ENCODE assay signal across 8 cellular contexts in the genomic region with DNA sequence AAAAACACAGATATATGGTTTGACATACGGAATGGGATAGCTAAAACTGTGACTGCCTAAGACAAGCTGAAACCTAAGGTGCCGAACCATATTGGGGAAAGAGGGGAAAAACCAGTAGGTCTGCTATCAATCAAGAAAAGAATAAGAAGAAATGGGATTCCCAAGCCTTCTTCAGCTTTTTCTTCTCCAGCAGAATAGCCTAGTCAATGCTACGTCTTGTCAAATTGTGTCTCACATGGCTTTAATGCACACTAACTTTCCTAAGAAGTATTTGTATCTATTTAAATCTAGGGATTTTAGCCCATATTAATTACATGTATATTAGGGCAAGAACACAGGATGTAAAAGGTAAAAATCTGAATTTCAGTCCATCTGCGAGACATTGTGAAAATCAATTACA. TPM values are rescaled to one million over a fixed set of nuclear protein-coding genes. Genes with fewer than 3 reads are reported as not detected.
DNase-seq lines count a peak whose midpoint lies in the region; ATAC-seq and TF ChIP-seq lines count a peak whose summit lies in the region.

No MANE protein-coding gene starts in this region.

- H3K9ac ChIP-seq in DND-41 (ENCODE audit: low read depth, low read length) (peak overlapping the region; percentile 76), fibroblast of lung (ENCODE audit: insufficient read depth, low read length) (peak overlapping the region; percentile 80)

- H3K27ac Mint-ChIP-seq in progenitor cell of endocrine pancreas, result peak overlapping the region; percentile 99

- peak overlapping the region; percentile 74 to 89 for H3K4me3 ChIP-seq in DND-41 (ENCODE audit: low read depth in 1 of 2, low read length in 2 of 2)
- peak overlapping the region; percentile 84 to 99 (median 93) for H3K4me3 ChIP-seq in fibroblast of lung (replicated peaks in 1 of 4; ENCODE audit: control extremely low read depth in 1 of 4, insufficient read depth in 1 of 4, low read depth in 3 of 4, low read length in 4 of 4)

- H3K79me2 ChIP-seq in DND-41 (ENCODE audit: insufficient read depth, low read length) (peaks cover 40% of the 10 kb centered on the region), fibroblast of lung (ENCODE audit: control insufficient read depth, insufficient read depth, low read length) (peaks cover 31% of the 10 kb centered on the region)

- no peak for DNase-seq in DND-41
- DNase-seq in RKO (ENCODE audit: low spot score), result peak; percentile 30
- peak in 1 of 2 donors; percentile 14 for DNase-seq in fibroblast of lung (ENCODE audit: low read depth in 2 of 2)
- no peak for DNase-seq in progenitor cell of endocrine pancreas (ENCODE audit: low spot score, unreplicated experiment)
- DNase-seq in epidermal melanocyte (ENCODE audit: insufficient read length, low spot score), result no peak
- no peak for DNase-seq in activated CD4-positive, alpha-beta T cell treated with anti-CD3 and anti-CD28 coated beads for 4 hours

- H3K4me1 Mint-ChIP-seq in progenitor cell of endocrine pancreas (ENCODE audit: low read depth), result peaks cover 28% of the 10 kb centered on the region

- H3K9me3 Mint-ChIP-seq in progenitor cell of endocrine pancreas (ENCODE audit: low read depth), result no peaks in the 10 kb centered on the region

- peaks cover 2% of the 10 kb centered on the region for H3K36me3 Mint-ChIP-seq in progenitor cell of endocrine pancreas (ENCODE audit: insufficient read depth)

- H3K4me2 ChIP-seq in DND-41 (ENCODE audit: insufficient read depth, low read length), result peak overlapping the region; percentile 78
- H3K4me2 ChIP-seq in fibroblast of lung (ENCODE audit: extremely low read depth, insufficient read depth, low read length), result peak overlapping the region; percentile 78

- TF ChIP-seq CTCF in DND-41 (IDR thresholded peaks at IDR 0.05; ENCODE audit: borderline replicate concordance, extremely low read depth, low read length, poor library complexity, severe bottlenecking), result no peak
- TF ChIP-seq CTCF in fibroblast of lung (conservative IDR thresholded peaks at IDR 0.05 in 1 of 2, IDR thresholded peaks at IDR 0.05 in 1 of 2; ENCODE audit: low read depth in 1 of 2, low read length in 2 of 2), result no peak
- TF ChIP-seq CTCF in progenitor cell of endocrine pancreas (IDR thresholded peaks at IDR 0.05; ENCODE audit: unreplicated experiment), result no peak

- peaks cover 20% of the 10 kb centered on the region; the same call in 1 of the 2 replicates for H4K20me1 ChIP-seq in DND-41 (ENCODE audit: insufficient read depth, low read length)
- H4K20me1 ChIP-seq in fibroblast of lung (ENCODE audit: control insufficient read depth, extremely low read depth, insufficient read depth, low read length), result no peaks in the 10 kb centered on the region

- no peaks in the 10 kb centered on the region for H3K27me3 ChIP-seq in DND-41 (ENCODE audit: insufficient read depth, low read length, poor library complexity)
- no peaks in the 10 kb centered on the region for H3K27me3 ChIP-seq in fibroblast of lung (ENCODE audit: control insufficient read depth, insufficient read depth, low read length)

- H3K27ac ChIP-seq in DND-41 (ENCODE audit: low read length) (peak overlapping the region; percentile 79), fibroblast of lung (ENCODE audit: insufficient read depth, low read length) (no peak overlapping the region)

- H3K9me3 ChIP-seq in DND-41 (ENCODE audit: insufficient read depth, low read length, severe bottlenecking), result peaks cover 2% of the 10 kb centered on the region
- H3K9me3 ChIP-seq in fibroblast of lung (ENCODE audit: control insufficient read depth, insufficient read depth, low read depth, low read length), result no peaks in the 10 kb centered on the region

- H3K4me3 Mint-ChIP-seq in progenitor cell of endocrine pancreas (ENCODE audit: low read depth), result peak overlapping the region; percentile 89

- H2AFZ ChIP-seq in DND-41 (ENCODE audit: low read depth, low read length), result peak overlapping the region; percentile 81
- H2AFZ ChIP-seq in fibroblast of lung (ENCODE audit: low read length), result peak overlapping the region; percentile 91

- H3K4me1 ChIP-seq in DND-41 (ENCODE audit: insufficient read depth, low read length) (peaks cover 52% of the 10 kb centered on the region), fibroblast of lung (ENCODE audit: control insufficient read depth, extremely low read depth, insufficient read depth, low read length) (peaks cover 13% of the 10 kb centered on the region)

- ATAC-seq in DND-41 (ENCODE audit: insufficient read depth, low read depth) (no peak), HG02763 (IDR thresholded peaks at IDR 0.05; ENCODE audit: unreplicated experiment) (no peak)
- no peak for ATAC-seq in activated CD4-positive, CD25-positive, alpha-beta regulatory T cell treated with anti-CD3 and anti-CD28 coated beads, Interleukin-2, amount 50 U/mL, for 24 hours

- no peaks in the 10 kb centered on the region for H3K27me3 Mint-ChIP-seq in progenitor cell of endocrine pancreas

- H3K36me3 ChIP-seq in DND-41 (ENCODE audit: insufficient read depth, low read length) (0 out of 2 replicates have a peak, but pooled peaks cover 3% of the 10 kb centered on the region), fibroblast of lung (ENCODE audit: control insufficient read depth, insufficient read depth, low read length) (no peaks in the 10 kb centered on the region)

RNA-seq across cellular contexts. Expression of a gene that starts 0.8 kb away (rescaled TPM):
- total RNA-seq in fibroblast of lung (50.3 and 62.4 TPM in 2 replicates), progenitor cell of endocrine pancreas (65.0 and 68.1 TPM in 2 replicates)
- 18.1 and 25.0 TPM in 2 replicates for polyA plus RNA-seq in fibroblast of lung
- 14.5 and 20.4 TPM in 2 replicates for polyA plus RNA-seq in fibroblast of lung (2012)
- 34.6 and 41.8 TPM in 2 replicates for polyA minus RNA-seq in fibroblast of lung (ENCODE audit: low replicate concordance)

RNA-seq across cellular contexts. Expression of a gene that starts 47.6 kb away (rescaled TPM):
- not detected in 2 replicates for total RNA-seq in fibroblast of lung
- not detected in 2 replicates for polyA plus RNA-seq in fibroblast of lung
- not detected in 2 replicates for polyA plus RNA-seq in fibroblast of lung (2012)
- polyA minus RNA-seq in fibroblast of lung (ENCODE audit: low replicate concordance), result not detected in 2 replicates
- not detected in 2 replicates for total RNA-seq in progenitor cell of endocrine pancreas
